In genomic region chr16:78130950-78131349, GRCh38 we compare ENCODE assay signal across 34 cellular contexts.
"Had no signal": no experiment of that assay in that cellular context is flagged by ENCODE, and none has a peak within 500 bp of the region (broad histone marks: within the 10 kb centered on the region; RNA-seq: fewer than 3 reads in every experiment).

No MANE protein-coding gene starts in this region.

- ATAC-seq: activated naive CD4-positive, alpha-beta T cell treated with anti-CD3 and anti-CD28 coated beads, Interleukin-2, amount 50 U/mL, for 72 hours; activated naive CD8-positive, alpha-beta T cell treated with anti-CD3 and anti-CD28 coated beads, Interleukin-2, amount 50 U/mL, for 24 hours; activated T-cell treated with anti-CD3 and anti-CD28 coated beads, Interleukin-2, amount 50 U/mL, for 4 hours; activated T-cell treated with anti-CD3 and anti-CD28 coated beads, Interleukin-2, amount 50 U/mL, for 72 hours; activated T-helper 17 cell treated with anti-CD3 and anti-CD28 coated beads, Interleukin-2, amount 50 U/mL, for 72 hours; body of pancreas had no signal

- H3K4me3 ChIP-seq: adrenal gland, ascending aorta, body of pancreas, breast epithelium, cardiac muscle cell had no signal

- H3K36me3 ChIP-seq: adrenal gland, ascending aorta, brain microvascular endothelial cell, breast epithelium, cardiac muscle cell had no signal

- H3K27me3 ChIP-seq: adrenal gland, ascending aorta, body of pancreas, brain microvascular endothelial cell, breast epithelium, cardiac muscle cell had no signal

- H3K9me3 ChIP-seq: adrenal gland, ascending aorta, body of pancreas, breast epithelium had no signal

- H3K27ac ChIP-seq: adrenal gland, ascending aorta, body of pancreas, brain microvascular endothelial cell, breast epithelium, cardiac muscle cell had no signal

- DNase-seq: activated effector memory CD4-positive, alpha-beta T cell treated with anti-CD3 and anti-CD28 coated beads, Interleukin-2, amount 50 U/mL, for 16 hours; activated effector memory CD4-positive, alpha-beta T cell treated with Interleukin-2 at 50 U/mL for 16 hours; activated gamma-delta T cell; activated gamma-delta T cell treated with Interleukin-2 at 50 U/mL for 16 hours; activated naive CD4-positive, alpha-beta T cell; activated naive CD4-positive, alpha-beta T cell treated with anti-CD3 and anti-CD28 coated beads for 36 hours; activated naive CD4-positive, alpha-beta T cell treated with anti-CD3 and anti-CD28 coated beads, Interleukin-2, amount 10 ng/mL, durations not matched to agents 7 days and 5 days; activated naive CD4-positive, alpha-beta T cell treated with anti-CD3 and anti-CD28 coated beads, Interleukin-2, amount 50 U/mL, for 16 hours; activated naive CD4-positive, alpha-beta T cell treated with Interleukin-2 at 50 U/mL for 16 hours; activated naive CD8-positive, alpha-beta T cell treated with anti-CD3 and anti-CD28 coated beads for 36 hours; activated naive CD8-positive, alpha-beta T cell treated with anti-CD3 and anti-CD28 coated beads, Interleukin-2, amount 10 ng/mL, durations not matched to agents 7 days and 5 days; activated naive CD8-positive, alpha-beta T cell treated with anti-CD3 and anti-CD28 coated beads, Interleukin-2, amount 50 U/mL, for 24 hours; activated T-cell treated with anti-CD3 and anti-CD28 coated beads, Interleukin-2, amount 50 U/mL, for 1 hour; activated T-cell treated with anti-CD3 and anti-CD28 coated beads, Interleukin-2, amount 50 U/mL, for 24 hours; activated T-cell treated with anti-CD3 and anti-CD28 coated beads, Interleukin-2, amount 50 U/mL, for 4 hours; activated T-cell treated with anti-CD3 and anti-CD28 coated beads, Interleukin-2, amount 50 U/mL, for 48 hours; activated T-cell treated with anti-CD3 and anti-CD28 coated beads, Interleukin-2, amount 50 U/mL, for 72 hours; adrenal gland; amniotic stem cell; amygdala; anterior cingulate cortex; aorta; brain microvascular endothelial cell; caudate nucleus; central memory CD4-positive, alpha-beta T cell; cerebellar nuclear complex had no signal

- FAIRE-seq: astrocyte, bronchial epithelial cell had no signal

- H3K4me1 ChIP-seq: breast epithelium had no signal
